ENCODE assay signal across 8 cellular contexts in the genomic region with DNA sequence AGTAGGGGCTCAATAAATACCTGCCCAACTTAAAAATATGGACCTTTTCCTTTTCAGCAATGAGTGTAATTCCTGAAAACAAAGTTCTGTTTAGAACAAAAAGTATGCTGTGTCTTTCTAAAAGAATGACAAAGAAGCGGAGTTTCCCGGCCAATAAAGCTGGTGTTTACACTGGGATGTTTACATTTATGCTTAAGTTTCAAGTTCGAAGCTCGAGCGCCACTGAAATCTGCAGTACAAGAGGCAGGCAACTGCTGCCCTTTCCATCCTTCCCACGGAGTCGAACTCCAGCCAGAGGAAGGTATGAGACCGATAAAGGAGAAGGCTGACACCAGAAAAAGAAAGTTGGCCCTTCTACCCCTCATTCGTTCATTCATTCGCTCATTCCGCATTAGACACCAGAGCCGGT. TPM values are rescaled to one million over a fixed set of nuclear protein-coding genes. Genes with fewer than 3 reads are reported as not detected.
DNase-seq lines count a peak whose midpoint lies in the region; ATAC-seq, FAIRE-seq and TF ChIP-seq lines count a peak whose summit lies in the region.

No MANE protein-coding gene starts in this region.

- TF ChIP-seq POLR2A in A549 (IDR thresholded peaks at IDR 0.05; ENCODE audit: low read length) = no peak
- no peak for TF ChIP-seq POLR2A in body of pancreas (IDR thresholded peaks at IDR 0.05)

- POLR2A ChIA-PET in A549 (lab: Yijun Ruan, JAX) = interaction anchor here (1.4 to 1.9 kb wide), 3 partner anchors 20 to 384 kb away, joined by 3 to 9 read pairs (median 4); partner anchors contain the start of gene RBMX
- POLR2A ChIA-PET in HEK293T (lab: Yijun Ruan, JAX) = interaction anchor here (0.8 to 1.9 kb wide), 4 partner anchors 12 to 467 kb away, joined by 3 to 7 read pairs (median 4); no protein-coding TSS in a partner anchor

- TF ChIP-seq CTCF in A549 (IDR thresholded peaks at IDR 0.05) (no peak), body of pancreas (IDR thresholded peaks at IDR 0.05) (no peak)

- CTCF ChIA-PET in A549 (lab: Yijun Ruan, JAX) = interaction anchor here (1.0 kb wide), 1 partner anchor 75 kb away, joined by 3 read pairs; no protein-coding TSS in a partner anchor
- CTCF ChIA-PET in HEK293T (lab: Yijun Ruan, JAX) = interaction anchor here (0.6 kb wide), 1 partner anchor 87 kb away, joined by 4 read pairs; no protein-coding TSS in a partner anchor

- peak; percentile 78 for FAIRE-seq in A549 (lab: Jason Lieb, UNC)

- intact Hi-C loops in body of pancreas (cut with DNase I) = no loop called here

- peak overlapping the region; percentile 71 for H3K4me3 ChIP-seq in A549
- peak overlapping the region; percentile 7 to 22 for H3K4me3 ChIP-seq in body of pancreas
- H3K4me3 ChIP-seq in mesodermal cell (ENCODE audit: extremely low read depth, insufficient read depth, low read length, poor library complexity, severe bottlenecking) = peak overlapping the region; percentile 56

- H3K4me1 ChIP-seq in A549 (peaks cover 13% of the 10 kb centered on the region; the same call in 2 of the 3 replicates), body of pancreas (peaks cover 11% of the 10 kb centered on the region), mesodermal cell (ENCODE audit: control insufficient read depth, insufficient read depth, low read length, poor library complexity, severe bottlenecking) (peaks cover 5% of the 10 kb centered on the region)

- TF ChIP-seq RAD21 in A549 (conservative IDR thresholded peaks at IDR 0.05 in 1 of 2, IDR thresholded peaks at IDR 0.05 in 1 of 2) = no peak

- no peaks in the 10 kb centered on the region for H3K9me3 ChIP-seq in A549
- no peaks in the 10 kb centered on the region for H3K9me3 ChIP-seq in body of pancreas
- no peaks in the 10 kb centered on the region for H3K9me3 ChIP-seq in mesodermal cell (ENCODE audit: control insufficient read depth, low read length)

- peak overlapping the region; percentile 97 to 98 for H3K27ac ChIP-seq in A549
- peak overlapping the region; percentile 79 to 97 (median 89) for H3K27ac ChIP-seq in body of pancreas
- peak overlapping the region; percentile 98 for H3K27ac ChIP-seq in mesodermal cell (ENCODE audit: low read depth, low read length, severe bottlenecking)

- no peak for TF ChIP-seq EP300 in A549 (IDR thresholded peaks at IDR 0.05)

- no peaks in the 10 kb centered on the region for H3K27me3 ChIP-seq in body of pancreas

- H3K4me2 ChIP-seq in A549 = peak overlapping the region; percentile 89

- no peak for DNase-seq in A549 (ENCODE audit: low read depth in 1 of 2, low spot score in 1 of 2)
- no peak for DNase-seq in HEK293T (ENCODE audit: extremely low spot score)
- DNase-seq in body of pancreas = no peak
- DNase-seq in HK-2 (ENCODE audit: unreplicated experiment) = no peak
- DNase-seq in effector CD4-positive, alpha-beta T cell = no peak

- under 1% methylated on average over 12 of the region's 12 CpGs for WGBS in A549 (ENCODE audit: missing lambda C conversion rate)
- WGBS in body of pancreas, 2 donors = 0 to 2% methylated on average over 10 to 12 of the region's 12 CpGs
- WGBS in mesodermal cell (ENCODE audit: insufficient coverage in 2 of 2), 2 experiments = no CpG with 5 or more reads among the region's 12 CpGs

- no peak; a peak in 1 of 6 replicates for ATAC-seq in A549
- no peak for ATAC-seq in body of pancreas
- ATAC-seq in HG02763 (IDR thresholded peaks at IDR 0.05; ENCODE audit: unreplicated experiment) = no peak
- ATAC-seq in GM18873 (IDR thresholded peaks at IDR 0.05; ENCODE audit: low FRiP score, unreplicated experiment) = no peak

- no peaks in the 10 kb centered on the region for H3K36me3 ChIP-seq in body of pancreas (replicated peaks in 1 of 2; ENCODE audit: insufficient read depth in 1 of 2, low read depth in 2 of 2)
- peaks cover 5% of the 10 kb centered on the region for H3K36me3 ChIP-seq in mesodermal cell (ENCODE audit: control insufficient read depth, insufficient read depth, low read length)

TF ChIP-seq in A549, 52 proteins besides CTCF, POLR2A, EP300 and RAD21:
- TF ChIP-seq RCOR1 (IDR thresholded peaks at IDR 0.05; ENCODE audit: low read depth, low read length) (no peak), FOSL2 (IDR thresholded peaks at IDR 0.05) (no peak), FOSL2 (CRISPR knock-in tag; IDR thresholded peaks at IDR 0.05) (no peak), GATA3 (IDR thresholded peaks at IDR 0.05; ENCODE audit: borderline replicate concordance) (no peak), JUNB (IDR thresholded peaks at IDR 0.05) (no peak), SMC3 (IDR thresholded peaks at IDR 0.05) (no peak), ATOH8 (CRISPR knock-in tag; IDR thresholded peaks at IDR 0.05; ENCODE audit: low read depth) (no peak)

TF ChIP-seq in HEK293T, 16 proteins besides CTCF, POLR2A, EP300 and RAD21:
- TF ChIP-seq SP1 (IDR thresholded peaks at IDR 0.05) (no peak), FOXK2 (IDR thresholded peaks at IDR 0.05) (peak; percentile 67)

RNA-seq across cellular contexts. Expression of gene HTATSF1, which starts 1.0 kb away (rescaled TPM):
- polyA plus RNA-seq in A549 (2011; rRNA removed) (5.0 and 10.8 TPM in 2 replicates), A549 (2017; fragmentation: RNase III; extraction: RNeasy Plus Mini Kit Qiagen cat#74134 plus additional on column Dnase treatment) (82.3 to 87.7 TPM (median 82.8 TPM) in 3 replicates)
- 3.1 and 5.0 TPM in 2 replicates for polyA plus RNA-seq in A549 (2012; cell fraction: cytosol; rRNA removed)
- 1.7 and 4.7 TPM in 2 replicates for polyA plus RNA-seq in A549 (2012; cell fraction: nucleus; rRNA removed)
- 1.6 and 2.4 TPM in 2 replicates for polyA minus RNA-seq in A549 (2011; rRNA and poly(A)+ RNA removed)
- total RNA-seq in body of pancreas = 10 to 100 TPM; 27.8 to 44.2 TPM
- 47.0 TPM for polyA plus RNA-seq in mesodermal cell (2013, experiment 1 of 2)
- 54.8 TPM for polyA plus RNA-seq in mesodermal cell (2013, experiment 2 of 2)

RNA-seq across cellular contexts. Expression of gene BRS3, which starts 8.6 kb away (rescaled TPM):
- not detected in 2 replicates for polyA plus RNA-seq in A549 (2011; rRNA removed)
- not detected in 2 replicates for polyA plus RNA-seq in A549 (2012; cell fraction: cytosol; rRNA removed)
- not detected in 2 replicates for polyA plus RNA-seq in A549 (2012; cell fraction: nucleus; rRNA removed)
- polyA plus RNA-seq in A549 (2017; fragmentation: RNase III; extraction: RNeasy Plus Mini Kit Qiagen cat#74134 plus additional on column Dnase treatment) = not detected in 3 replicates
- polyA minus RNA-seq in A549 (2011; rRNA and poly(A)+ RNA removed) = not detected in 2 replicates
- total RNA-seq in body of pancreas = not detected
- polyA plus RNA-seq in mesodermal cell (2013, experiment 1 of 2) = not detected
- polyA plus RNA-seq in mesodermal cell (2013, experiment 2 of 2) = not detected

RNA-seq across cellular contexts. Expression of gene VGLL1, which starts 35.7 kb away (rescaled TPM):
- polyA plus RNA-seq in A549 (2011; rRNA removed) (not detected in 2 replicates), A549 (2017; fragmentation: RNase III; extraction: RNeasy Plus Mini Kit Qiagen cat#74134 plus additional on column Dnase treatment) (not detected in 3 replicates)
- not detected in 2 replicates for polyA plus RNA-seq in A549 (2012; cell fraction: cytosol; rRNA removed)
- not detected in 2 replicates for polyA plus RNA-seq in A549 (2012; cell fraction: nucleus; rRNA removed)
- polyA minus RNA-seq in A549 (2011; rRNA and poly(A)+ RNA removed) = not detected in 2 replicates
- 1 to 10 TPM in 1 of 2 donors, not detected in 1; 1.0 TPM for total RNA-seq in body of pancreas
- not detected for polyA plus RNA-seq in mesodermal cell (2013, experiment 1 of 2)
- not detected for polyA plus RNA-seq in mesodermal cell (2013, experiment 2 of 2)

Comparison
In these comparisons a context has a peak if more than half of its experiments do, and no peak if none do; other contexts are left out.
1. H3K4me3 ChIP-seq: peak in every context shown above with its lines; median percentile 71 in A549; 56 in mesodermal cell; 14 in body of pancreas.